8 cellular contexts compared by ENCODE assay signal in genomic region chr9:124870723-124871122, GRCh38. TPM values are rescaled to one million over a fixed set of nuclear protein-coding genes. Genes with fewer than 3 reads are reported as not detected.
DNase-seq lines count a peak whose midpoint lies in the region; ATAC-seq and TF ChIP-seq lines count a peak whose summit lies in the region.

No MANE protein-coding gene starts in this region.

- H3K27ac ChIP-seq in RWPE1 (peak overlapping the region; percentile 99), psoas muscle (peak overlapping the region; percentile 99)

- POLR2A ChIA-PET in RWPE1 (lab: Yijun Ruan, JAX; ENCODE audit: low non-redundant PET), result interaction anchor here (1.4 kb wide), 1 partner anchor 9 kb away, joined by 5 read pairs; the partner anchor contains the start of genes ARPC5L and RPL35

- intact Hi-C loops in psoas muscle (cut with DNase I), result no loop called here

- peaks cover 30% of the 10 kb centered on the region for H3K36me3 ChIP-seq in GM06990 (ENCODE audit: control insufficient read depth, insufficient read depth, low read length)
- H3K36me3 ChIP-seq in psoas muscle (ENCODE audit: insufficient read depth in 1 of 2, low read depth in 1 of 2), result peaks cover under 1 to 25% of the 10 kb centered on the region in 2 donors

- H3K9me3 ChIP-seq in psoas muscle, result no peaks in the 10 kb centered on the region

- 50 to 67% (median 52%) methylated on average over 6 of the region's 6 CpGs for WGBS in psoas muscle, 3 donors

- CTCF ChIA-PET in RWPE1 (lab: Yijun Ruan, JAX), result no interaction called here

- H3K4me3 ChIP-seq in GM06990 (replicated peaks; ENCODE audit: low read depth, low read length) (peak overlapping the region; percentile 96), epithelial cell of proximal tubule (ENCODE audit: low read depth, low read length) (peak overlapping the region; percentile 92), psoas muscle (peak overlapping the region; percentile 93)

- no peak for ATAC-seq in psoas muscle
- no peak for ATAC-seq in HG02870 (IDR thresholded peaks at IDR 0.05; ENCODE audit: unreplicated experiment)
- ATAC-seq in GM18498 (IDR thresholded peaks at IDR 0.05; ENCODE audit: unreplicated experiment), result no peak

- H3K27me3 ChIP-seq in GM06990 (replicated peaks; ENCODE audit: control insufficient read depth, insufficient read depth, low read length) (no peaks in the 10 kb centered on the region), psoas muscle (ENCODE audit: insufficient read depth in 3 of 3, low read length in 2 of 3) (no peaks in the 10 kb centered on the region)

- DNase-seq in GM06990 (ENCODE audit: extremely low read depth, insufficient read length), result no peak
- DNase-seq in RWPE1 (ENCODE audit: low spot score), result no peak
- no peak for DNase-seq in epithelial cell of proximal tubule (ENCODE audit: low read depth)
- DNase-seq in psoas muscle, result no peak
- no peak for DNase-seq in activated gamma-delta T cell treated with Interleukin-2 at 50 U/mL for 16 hours
- DNase-seq in dedifferentiated amniotic fluid mesenchymal stem cell (ENCODE audit: extremely low spot score), result no peak

- H3K4me1 ChIP-seq in psoas muscle, result peaks cover 48% of the 10 kb centered on the region

- TF ChIP-seq CTCF in GM06990 (IDR thresholded peaks at IDR 0.05; ENCODE audit: insufficient read depth, low read length, poor library complexity, severe bottlenecking), result no peak
- TF ChIP-seq CTCF in RWPE1 (conservative IDR thresholded peaks at IDR 0.05; ENCODE audit: low read depth), result no peak
- no peak for TF ChIP-seq CTCF in epithelial cell of proximal tubule (conservative IDR thresholded peaks at IDR 0.05; ENCODE audit: low read depth, low read length)
- no peak for TF ChIP-seq CTCF in psoas muscle (IDR thresholded peaks at IDR 0.05)

RNA-seq across cellular contexts. Expression of gene ARPC5L, which starts 8.8 kb away (rescaled TPM):
- 53.3 and 55.5 TPM in 2 replicates for total RNA-seq in epithelial cell of proximal tubule
- total RNA-seq in psoas muscle, result 10 to 100 TPM; 32.3 to 54.9 (median 47.7) TPM
- polyA plus RNA-seq in psoas muscle, result 100 to 1,000 TPM in 1 of 3 donors, 10 to 100 TPM in 2; 47.0 to 165 (median 96.4) TPM

RNA-seq across cellular contexts. Expression of gene RPL35, which starts 9.0 kb away (rescaled TPM):
- total RNA-seq in epithelial cell of proximal tubule (2,998 and 3,916 TPM in 2 replicates), psoas muscle (1,000 to 10,000 TPM in 3 of 4 donors, 100 to 1,000 TPM in 1; 994 to 1,307 (median 1,134) TPM)
- polyA plus RNA-seq in psoas muscle, result 1,000 to 10,000 TPM; 2,957 to 4,666 (median 2,999) TPM

RNA-seq across cellular contexts. Expression of gene WDR38, which starts 17.5 kb away (rescaled TPM):
- total RNA-seq in epithelial cell of proximal tubule, result not detected in 2 replicates
- total RNA-seq in psoas muscle, result not detected
- polyA plus RNA-seq in psoas muscle, result under 1 TPM in 1 of 3 donors, not detected in 2; 0.05 TPM
